8 cellular contexts compared by ENCODE assay signal in the genomic region with DNA sequence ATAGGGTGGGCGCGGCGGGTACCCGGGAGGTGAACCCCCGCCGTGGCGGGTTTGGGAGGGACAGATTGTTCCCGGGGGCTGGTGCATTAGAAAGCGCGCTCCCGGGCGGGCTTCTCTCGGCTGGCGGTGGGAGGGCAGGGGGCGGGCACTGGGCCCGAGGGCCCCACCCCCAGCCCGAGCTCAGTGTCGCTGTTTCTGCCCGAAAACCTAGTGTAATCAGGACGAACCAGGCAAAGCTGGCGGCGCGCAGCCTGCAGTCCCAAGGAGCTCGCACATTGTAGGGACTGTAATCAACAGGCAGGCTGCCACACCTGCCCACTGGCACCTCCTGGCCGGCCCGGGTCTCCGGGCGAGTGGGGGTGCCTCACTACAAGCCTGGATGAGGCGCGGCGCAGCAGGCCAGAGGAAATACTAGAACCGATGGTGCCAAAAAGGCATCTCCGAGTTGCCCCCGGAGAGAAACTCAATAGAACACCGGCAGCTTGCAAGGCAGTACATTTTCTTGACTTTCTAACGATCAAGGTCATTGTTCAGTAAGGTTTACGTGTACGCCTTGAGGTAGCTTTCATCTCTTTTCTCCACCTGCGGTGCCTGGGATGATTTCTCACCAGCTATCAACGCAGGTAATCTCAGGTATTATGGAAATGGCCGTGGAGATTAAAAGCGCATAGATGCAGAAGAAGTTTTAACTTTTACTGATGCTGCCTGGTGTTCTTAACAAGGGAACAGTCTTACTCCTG. TPM values are rescaled to one million over a fixed set of nuclear protein-coding genes. Genes with fewer than 3 reads are reported as not detected.
DNase-seq lines count a peak whose midpoint lies in the region; ATAC-seq and TF ChIP-seq lines count a peak whose summit lies in the region.

No MANE protein-coding gene starts in this region.

- H3K4me1 Mint-ChIP-seq in CD8-positive, alpha-beta T cell (ENCODE audit: low read depth), result peaks cover 8% of the 10 kb centered on the region
- peaks cover 8% of the 10 kb centered on the region for H3K4me1 Mint-ChIP-seq in nephron
- H3K4me1 Mint-ChIP-seq in stimulated activated naive CD8-positive, alpha-beta T cell treated with anti-CD3 and anti-CD28 coated beads, Interleukin-15, Interleukin-2, amounts not matched to agents 100 ng/mL and 50 ng/mL, for 24 hours (ENCODE audit: low read depth), result peaks cover 5% of the 10 kb centered on the region

- H3K27ac Mint-ChIP-seq in CD8-positive, alpha-beta T cell, result no peak overlapping the region
- H3K27ac Mint-ChIP-seq in nephron, result no peak overlapping the region
- no peak overlapping the region for H3K27ac Mint-ChIP-seq in stimulated activated naive CD8-positive, alpha-beta T cell treated with anti-CD3 and anti-CD28 coated beads, Interleukin-15, Interleukin-2, amounts not matched to agents 100 ng/mL and 50 ng/mL, for 24 hours

- no peak overlapping the region for H3K27ac ChIP-seq in CD8-positive, alpha-beta T cell (ENCODE audit: low read depth, low read length)
- H3K27ac ChIP-seq in HEK293 (ENCODE audit: extremely low read depth, low read depth, low read length), result peak overlapping the region; percentile 18; the same call in 1 of the 2 replicates
- no peak overlapping the region for H3K27ac ChIP-seq in esophagus (ENCODE audit: low read depth in 2 of 2, low read length in 1 of 2)

- H3K36me3 ChIP-seq in CD8-positive, alpha-beta T cell (ENCODE audit: insufficient read depth, low read length), result no peaks in the 10 kb centered on the region
- H3K36me3 ChIP-seq in HEK293 (ENCODE audit: control insufficient read depth in 2 of 2, insufficient read depth in 1 of 2, low read length in 2 of 2) (no peaks in the 10 kb centered on the region), esophagus (ENCODE audit: control insufficient read depth in 2 of 2, insufficient read depth in 2 of 2, low read length in 1 of 2) (no peaks in the 10 kb centered on the region)

- peaks cover 16% of the 10 kb centered on the region for H3K27me3 Mint-ChIP-seq in CD8-positive, alpha-beta T cell (ENCODE audit: low read depth)
- peaks cover 89% of the 10 kb centered on the region for H3K27me3 Mint-ChIP-seq in nephron (ENCODE audit: low read depth)
- peaks cover 52% of the 10 kb centered on the region for H3K27me3 Mint-ChIP-seq in stimulated activated naive CD8-positive, alpha-beta T cell treated with anti-CD3 and anti-CD28 coated beads, Interleukin-15, Interleukin-2, amounts not matched to agents 100 ng/mL and 50 ng/mL, for 24 hours

- intact Hi-C loops in CD8-positive, alpha-beta T cell (cut with DNase I, micrococcal nuclease), result loop anchor here in 1 of 2 experiments (1.0 kb wide), 1 partner anchor 34 kb away; a partner anchor contains a TSS

- no peaks in the 10 kb centered on the region for H3K9me3 Mint-ChIP-seq in CD8-positive, alpha-beta T cell
- no peaks in the 10 kb centered on the region for H3K9me3 Mint-ChIP-seq in nephron
- H3K9me3 Mint-ChIP-seq in stimulated activated naive CD8-positive, alpha-beta T cell treated with anti-CD3 and anti-CD28 coated beads, Interleukin-15, Interleukin-2, amounts not matched to agents 100 ng/mL and 50 ng/mL, for 24 hours, result no peaks in the 10 kb centered on the region

- POLR2A ChIA-PET in CD8-positive, alpha-beta T cell (lab: Charles Lee), result interaction anchor here (0.7 to 1.4 kb wide), 3 partner anchors 12 to 68 kb away, joined by 3 read pairs; no protein-coding TSS in a partner anchor
- POLR2A ChIA-PET in HEK293 (lab: Yijun Ruan, JAX), result interaction anchor here (0.8 to 1.7 kb wide), 9 partner anchors 9 to 377 kb away, joined by 3 to 8 read pairs (median 4); a partner anchor contains a TSS

- TF ChIP-seq CTCF in CD8-positive, alpha-beta T cell (IDR thresholded peaks at IDR 0.05), result no peak
- TF ChIP-seq CTCF in HEK293 (tag by site-specific recombination; IDR thresholded peaks at IDR 0.05), result peak; percentile 44; the same call in 1 of the 2 replicates
- TF ChIP-seq CTCF in nephron (IDR thresholded peaks at IDR 0.05; ENCODE audit: unreplicated experiment in 3 of 3), result peak in 1 of 3 experiments; percentile 9

- no peaks in the 10 kb centered on the region for H3K27me3 ChIP-seq in CD8-positive, alpha-beta T cell (ENCODE audit: insufficient read depth, low read length)
- peaks cover 0 to 17% of the 10 kb centered on the region in 2 donors for H3K27me3 ChIP-seq in esophagus (ENCODE audit: control insufficient read depth in 1 of 2, insufficient read depth in 2 of 2, low read length in 2 of 2)

- ATAC-seq in CD8-positive, alpha-beta T cell, result peak; percentile 82

- peak overlapping the region; percentile 87 for H3K4me3 Mint-ChIP-seq in CD8-positive, alpha-beta T cell
- peak overlapping the region; percentile 81 to 87 (median 87) for H3K4me3 Mint-ChIP-seq in nephron
- H3K4me3 Mint-ChIP-seq in stimulated activated naive CD8-positive, alpha-beta T cell treated with anti-CD3 and anti-CD28 coated beads, Interleukin-15, Interleukin-2, amounts not matched to agents 100 ng/mL and 50 ng/mL, for 24 hours, result peak overlapping the region; percentile 84

- H3K4me1 ChIP-seq in CD8-positive, alpha-beta T cell (ENCODE audit: insufficient read depth, low read length), result no peaks in the 10 kb centered on the region
- no peaks in the 10 kb centered on the region for H3K4me1 ChIP-seq in HEK293 (ENCODE audit: control insufficient read depth, insufficient read depth, low read length)
- H3K4me1 ChIP-seq in esophagus (ENCODE audit: control insufficient read depth in 2 of 2, insufficient read depth in 2 of 2, low read length in 1 of 2), result peaks cover 0 to 12% of the 10 kb centered on the region in 2 donors

- WGBS in esophagus, 2 donors, result 2 to 3% methylated on average over 42 of the region's 42 CpGs

- H3K36me3 Mint-ChIP-seq in CD8-positive, alpha-beta T cell, result no peaks in the 10 kb centered on the region
- H3K36me3 Mint-ChIP-seq in nephron (ENCODE audit: low read depth), result no peaks in the 10 kb centered on the region
- H3K36me3 Mint-ChIP-seq in stimulated activated naive CD8-positive, alpha-beta T cell treated with anti-CD3 and anti-CD28 coated beads, Interleukin-15, Interleukin-2, amounts not matched to agents 100 ng/mL and 50 ng/mL, for 24 hours (ENCODE audit: low read depth), result no peaks in the 10 kb centered on the region

- H3K9me3 ChIP-seq in CD8-positive, alpha-beta T cell (ENCODE audit: low read length), result no peaks in the 10 kb centered on the region
- H3K9me3 ChIP-seq in HEK293 (ENCODE audit: control insufficient read depth, insufficient read depth, low read depth, low read length) (no peaks in the 10 kb centered on the region), esophagus (ENCODE audit: control insufficient read depth in 2 of 2, insufficient read depth in 1 of 2, low read depth in 1 of 2, low read length in 1 of 2) (no peaks in the 10 kb centered on the region)

- CTCF ChIA-PET in CD8-positive, alpha-beta T cell (lab: Charles Lee), result interaction anchor here (1.7 to 7.0 kb wide), 2 partner anchors 11 to 15 kb away, joined by 4 to 51 read pairs; no protein-coding TSS in a partner anchor
- CTCF ChIA-PET in HEK293 (lab: Yijun Ruan, JAX), result interaction anchor here (0.7 to 7.5 kb wide), 6 partner anchors 11 to 154 kb away, joined by 3 to 89 read pairs (median 6); no protein-coding TSS in a partner anchor

- peak overlapping the region; percentile 51 for H3K4me3 ChIP-seq in CD8-positive, alpha-beta T cell (ENCODE audit: low read depth, low read length)
- peak overlapping the region; percentile 64 for H3K4me3 ChIP-seq in HEK293 (ENCODE audit: low read depth, low read length)
- peak overlapping the region; percentile 47 to 60 for H3K4me3 ChIP-seq in esophagus (ENCODE audit: low read depth in 1 of 2, low read length in 2 of 2)

- peak; percentile 22 to 74 (median 50) for DNase-seq in CD8-positive, alpha-beta T cell
- DNase-seq in NCI-H748 (lab: John Stamatoyannopoulos, UW; ENCODE audit: unreplicated experiment) (peak; percentile 86), activated T-cell treated with anti-CD3 and anti-CD28 coated beads for 1 hour (ENCODE audit: low read depth) (peak; percentile 54), H4 (ENCODE audit: low spot score) (no peak)

TF ChIP-seq in HEK293, 187 proteins besides CTCF, POLR2A, EP300 and RAD21 (continues in another document):
- no peak for TF ChIP-seq ZNF19 (tag by site-specific recombination; IDR thresholded peaks at IDR 0.05; ENCODE audit: low read depth)
- TF ChIP-seq ZNF10 (tag by site-specific recombination; IDR thresholded peaks at IDR 0.05), result no peak
- TF ChIP-seq ZNF202 (tag by site-specific recombination; IDR thresholded peaks at IDR 0.05; ENCODE audit: borderline replicate concordance), result no peak
- no peak for TF ChIP-seq ZNF768 (tag by site-specific recombination; IDR thresholded peaks at IDR 0.05)
- no peak for TF ChIP-seq GFI1B (tag by site-specific recombination; IDR thresholded peaks at IDR 0.05)
- TF ChIP-seq, protein P1, sequence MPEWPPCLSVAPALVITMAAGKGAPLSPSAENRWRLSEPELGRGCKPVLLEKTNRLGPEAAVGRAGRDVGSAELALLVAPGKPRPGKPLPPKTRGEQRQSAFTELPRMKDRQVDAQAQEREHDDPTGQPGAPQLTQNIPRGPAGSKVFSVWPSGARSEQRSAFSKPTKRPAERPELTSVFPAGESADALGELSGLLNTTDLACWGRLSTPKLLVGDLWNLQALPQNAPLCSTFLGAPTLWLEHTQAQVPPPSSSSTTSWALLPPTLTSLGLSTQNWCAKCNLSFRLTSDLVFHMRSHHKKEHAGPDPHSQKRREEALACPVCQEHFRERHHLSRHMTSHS (tag by site-specific recombination; IDR thresholded peaks at IDR 0.05), result no peak
- no peak for TF ChIP-seq WT1 (tag by site-specific recombination; IDR thresholded peaks at IDR 0.05)
- TF ChIP-seq ZNF2 (tag by site-specific recombination; IDR thresholded peaks at IDR 0.05), result no peak

RNA-seq across cellular contexts. Expression of a gene that starts 0.8 kb away (rescaled TPM):
- not detected for total RNA-seq in CD8-positive, alpha-beta T cell
- polyA plus RNA-seq in esophagus, result under 1 TPM; 0.11 to 0.41 TPM
- 0.02 and 0.04 TPM in 2 replicates for total RNA-seq in H4 (2014; rRNA removed; shearing (Covaris generic))

RNA-seq across cellular contexts. Expression of a gene that starts 33.7 kb away (rescaled TPM):
- total RNA-seq in CD8-positive, alpha-beta T cell, result 10 to 100 TPM; 43.9 to 46.7 TPM
- 10 to 100 TPM; 30.3 to 31.7 TPM for polyA plus RNA-seq in esophagus
- 77.0 and 92.5 TPM in 2 replicates for total RNA-seq in H4 (2014; rRNA removed; shearing (Covaris generic))
